16 cellular contexts compared by ENCODE assay signal in genomic region chr2:131515235-131515634, GRCh38. TPM values are rescaled to one million over a fixed set of nuclear protein-coding genes. Genes with fewer than 3 reads are reported as not detected.
DNase-seq lines count a peak whose midpoint lies in the region; ATAC-seq, FAIRE-seq and TF ChIP-seq lines count a peak whose summit lies in the region.
"Not testable (repeated sequence)": the region's sequence is repeated elsewhere in the genome, so short reads cannot be mapped to it uniquely, and the experiment has no call there.
"Had no signal": no experiment of that assay in that cellular context is flagged by ENCODE, and none has a peak within 500 bp of the region (broad histone marks: within the 10 kb centered on the region; RNA-seq: fewer than 3 reads in every experiment).

No MANE protein-coding gene starts in this region.

- H3K4me1 ChIP-seq in BLaER1 treated with 17β-estradiol and CSF1 and Interleukin-3, amounts not matched to agents 10 nM and 100 nM, result peaks cover 21 to 55% (median 36%) of the 10 kb centered on the region in 10 experiments
- H3K4me1 ChIP-seq in Panc1 (ENCODE audit: control insufficient read depth, insufficient read depth, low read length), result not testable (repeated sequence)
- peaks cover 0 to 16% of the 10 kb centered on the region in 2 experiments; a peak in 2 of 5 replicates for H3K4me1 ChIP-seq in K562 (replicated peaks in 1 of 2; ENCODE audit: control insufficient read depth in 2 of 2, insufficient read depth in 2 of 2, low read length in 2 of 2)

- CTCF ChIA-PET in Panc1 (lab: Charles Lee); K562 (lab: Yijun Ruan, JAX; ENCODE audit: low intra/inter-chr PET ratio): not testable (repeated sequence)

- peak; percentile 78 for FAIRE-seq in GM19239 (lab: Jason Lieb, UNC)
- not testable (repeated sequence) for FAIRE-seq in K562 (lab: Jason Lieb, UNC)

- peaks cover 20% of the 10 kb centered on the region for H3K4me1 Mint-ChIP-seq in memory B cell
- H3K4me1 Mint-ChIP-seq in stimulated activated naive B cell treated with anti-CD40 and anti-IgM and Interleukin-4, amounts not matched to agents 10 μg/mL and 1 μg/mL and 100 μg/mL, for 72 hours, result peaks cover 14 to 32% of the 10 kb centered on the region in 2 donors

- not testable (repeated sequence) for H3K9me3 ChIP-seq in BLaER1 treated with 17β-estradiol and CSF1 and Interleukin-3, amounts not matched to agents 10 nM and 100 nM (replicated peaks in 1 of 11); Panc1 (ENCODE audit: control insufficient read depth, insufficient read depth, low read depth, low read length); K562 (replicated peaks; ENCODE audit: control insufficient read depth, insufficient read depth, low read depth, low read length)

- intact Hi-C loops in Panc1 (cut with micrococcal nuclease; ENCODE audit: unreplicated experiment); K562 (cut with micrococcal nuclease); posterior vena cava (cut with DNase I): not testable (repeated sequence)

- not testable (repeated sequence) for H3K79me2 ChIP-seq in K562 (ENCODE audit: control insufficient read depth, insufficient read depth, low read length)

- not testable (repeated sequence) for H3K9ac ChIP-seq in BLaER1 treated with 17β-estradiol and CSF1 and Interleukin-3, amounts not matched to agents 10 nM and 100 nM; K562 (ENCODE audit: insufficient read depth in 1 of 2, low read depth in 2 of 2, low read length in 2 of 2)

- not testable (repeated sequence) for H3K27me3 ChIP-seq in BLaER1 treated with 17β-estradiol and CSF1 and Interleukin-3, amounts not matched to agents 10 nM and 100 nM; Panc1 (ENCODE audit: control insufficient read depth, insufficient read depth, low read length); K562 (ENCODE audit: control insufficient read depth in 2 of 2, insufficient read depth in 2 of 2, low read length in 2 of 2)

- TF ChIP-seq CTCF in Panc1 (IDR thresholded peaks at IDR 0.05); K562 (IDR thresholded peaks at IDR 0.05 in 2 of 3, conservative IDR thresholded peaks at IDR 0.05 in 1 of 3; ENCODE audit: insufficient read depth in 2 of 3, low read depth in 1 of 3, low read length in 3 of 3): not testable (repeated sequence)

- peaks cover 16% of the 10 kb centered on the region for H3K36me3 Mint-ChIP-seq in memory B cell
- peaks cover 38 to 39% of the 10 kb centered on the region in 2 donors for H3K36me3 Mint-ChIP-seq in stimulated activated naive B cell treated with anti-CD40 and anti-IgM and Interleukin-4, amounts not matched to agents 10 μg/mL and 1 μg/mL and 100 μg/mL, for 72 hours

- ATAC-seq in HG03432 (IDR thresholded peaks at IDR 0.05; ENCODE audit: unreplicated experiment) (peak; percentile 12), Panc1 (0 out of 2 replicates have a peak, but pooled peaks have one; percentile 10)
- not testable (repeated sequence) for ATAC-seq in K562; memory B cell (ENCODE audit: low read depth); stimulated activated naive B cell treated with anti-CD40 and anti-IgM and Interleukin-4, amounts not matched to agents 10 μg/mL and 1 μg/mL and 100 μg/mL, for 72 hours (replicated peaks)

- H3K27ac Mint-ChIP-seq in memory B cell, result peak overlapping the region; percentile 75
- H3K27ac Mint-ChIP-seq in stimulated activated naive B cell treated with anti-CD40 and anti-IgM and Interleukin-4, amounts not matched to agents 10 μg/mL and 1 μg/mL and 100 μg/mL, for 72 hours, result peak overlapping the region; percentile 79

- H3K4me3 Mint-ChIP-seq in memory B cell; stimulated activated naive B cell treated with anti-CD40 and anti-IgM and Interleukin-4, amounts not matched to agents 10 μg/mL and 1 μg/mL and 100 μg/mL, for 72 hours: not testable (repeated sequence)

- H4K20me1 ChIP-seq in BLaER1 treated with 17β-estradiol and CSF1 and Interleukin-3, amounts not matched to agents 10 nM and 100 nM, result peaks cover 0 to 70% (median 54%) of the 10 kb centered on the region in 11 experiments; a peak in 20 of 22 replicates
- not testable (repeated sequence) for H4K20me1 ChIP-seq in K562 (replicated peaks; ENCODE audit: control insufficient read depth, insufficient read depth, low read length)

- H2AFZ ChIP-seq in K562 (ENCODE audit: low read depth, low read length), result not testable (repeated sequence)

- POLR2A ChIA-PET in Panc1 (lab: Charles Lee); K562 (lab: Yijun Ruan, JAX): not testable (repeated sequence)

- TF ChIP-seq EP300 in K562 (IDR thresholded peaks at IDR 0.05; ENCODE audit: low read length), result not testable (repeated sequence)

- H3K9me3 Mint-ChIP-seq in memory B cell; stimulated activated naive B cell treated with anti-CD40 and anti-IgM and Interleukin-4, amounts not matched to agents 10 μg/mL and 1 μg/mL and 100 μg/mL, for 72 hours: not testable (repeated sequence)

- peak overlapping the region in 8 of 11 experiments; percentile 79 to 91 (median 86); a peak in 14 of 22 replicates for H3K4me2 ChIP-seq in BLaER1 treated with 17β-estradiol and CSF1 and Interleukin-3, amounts not matched to agents 10 nM and 100 nM
- H3K4me2 ChIP-seq in K562 (ENCODE audit: insufficient read depth, low read length), result not testable (repeated sequence)

- H3K9me1 ChIP-seq in K562 (ENCODE audit: control insufficient read depth, insufficient read depth, low read length), result not testable (repeated sequence)

- peak; percentile 15; the same call in 1 of the 2 replicates for TF ChIP-seq POLR2A in K562 (conservative IDR thresholded peaks at IDR 0.05)

- not testable (repeated sequence) for TF ChIP-seq RAD21 in K562 (CRISPR knock-in tag; conservative IDR thresholded peaks at IDR 0.05 in 1 of 2, IDR thresholded peaks at IDR 0.05 in 1 of 2)

- not testable (repeated sequence) for H3K27me3 Mint-ChIP-seq in memory B cell; stimulated activated naive B cell treated with anti-CD40 and anti-IgM and Interleukin-4, amounts not matched to agents 10 μg/mL and 1 μg/mL and 100 μg/mL, for 72 hours

- not testable (repeated sequence) for H3K4me3 ChIP-seq in BLaER1 treated with 17β-estradiol and CSF1 and Interleukin-3, amounts not matched to agents 10 nM and 100 nM; Panc1 (ENCODE audit: low read depth in 2 of 2, low read length in 2 of 2); K562

- DNase-seq in GM19239 (ENCODE audit: insufficient read length, low spot score); Panc1 (ENCODE audit: low read depth, low spot score); memory B cell (ENCODE audit: low spot score in 2 of 2); stimulated activated naive B cell treated with anti-CD40 and anti-IgM and Interleukin-4, amounts not matched to agents 10 μg/mL and 1 μg/mL and 100 μg/mL, for 72 hours: not testable (repeated sequence)
- peak in 1 of 4 experiments; percentile 11 for DNase-seq in K562 (ENCODE audit: extremely low read depth in 1 of 4, low spot score in 3 of 4)
- DNase-seq in posterior vena cava (ENCODE audit: low spot score), result peak; percentile 76

- WGBS in K562 (ENCODE audit: insufficient coverage, low coverage, missing lambda C conversion rate), result 94% methylated on average over 12 of the region's 14 CpGs

- 0 out of 22 replicates have a peak overlapping the region, but pooled peaks of 2 of the 11 experiments have one; percentile 21 to 22 for H3K27ac ChIP-seq in BLaER1 treated with 17β-estradiol and CSF1 and Interleukin-3, amounts not matched to agents 10 nM and 100 nM
- H3K27ac ChIP-seq in Panc1 (ENCODE audit: low read length); K562 (ENCODE audit: extremely low read depth, low read depth, low read length): not testable (repeated sequence)

- in situ Hi-C loops in Panc1 (cut with HindIII; ENCODE audit: low pct_unique_long_range_greater_than_20kb, low sequenced_read_pairs), result not testable (repeated sequence)
- in situ Hi-C loops in K562 (cut with MboI), result loop anchor here (25.0 kb wide), 1 partner anchor 1178 kb away; the partner anchor contains the start of gene IMP4

- BruUV-seq in Panc1 (replicated peaks; lab: Mats Ljungman, UMichigan); K562 (replicated peaks; lab: Mats Ljungman, UMichigan): not testable (repeated sequence)

- H3K36me3 ChIP-seq in BLaER1 treated with 17β-estradiol and CSF1 and Interleukin-3, amounts not matched to agents 10 nM and 100 nM, result peaks cover 22 to 47% (median 28%) of the 10 kb centered on the region in 11 experiments
- H3K36me3 ChIP-seq in Panc1 (ENCODE audit: control insufficient read depth, insufficient read depth, low read length), result not testable (repeated sequence)
- peaks cover 46% of the 10 kb centered on the region; the same call in 1 of the 3 replicates for H3K36me3 ChIP-seq in K562 (ENCODE audit: control insufficient read depth, insufficient read depth, low read length)

RNA-seq across cellular contexts. Expression of gene CCDC74A, which starts 12.5 kb away (rescaled TPM):
- total RNA-seq in Panc1 (2021; ENCODE audit: unreplicated experiment), result 29.9 TPM
- polyA plus RNA-seq in Panc1 (2012; ENCODE audit: insufficient read length), result 31.6 TPM
- total RNA-seq in K562 (2011; cell fraction: chromatin; rRNA removed; ENCODE audit: low replicate concordance), result 34.1 and 111 TPM in 2 replicates
- total RNA-seq in K562 (2011; cell fraction: nucleolus; rRNA removed), result 65.5 and 86.6 TPM in 2 replicates
- 51.4 and 61.8 TPM in 2 replicates for total RNA-seq in K562 (2011; cell fraction: nucleoplasm; rRNA removed)
- 19.5 and 28.0 TPM in 2 replicates for total RNA-seq in K562 (2014; rRNA removed)
- total RNA-seq in K562 (2014; rRNA removed; fragmentation: Illumina TruSeq; extraction: Trizol), result 3.7 and 4.3 TPM in 2 replicates
- 9.5 and 9.6 TPM in 2 replicates for total RNA-seq in K562 (2015; rRNA removed; fragmentation: Illumina TruSeq; extraction: Trizol)
- 12.5 and 13.1 TPM in 2 replicates for total RNA-seq in K562 (2021)
- polyA plus RNA-seq in K562 (2011; rRNA removed), result 22.1 and 29.0 TPM in 2 replicates
- polyA plus RNA-seq in K562 (2011; cell fraction: cytosol; rRNA removed), result 19.9 and 23.2 TPM in 2 replicates
- 128 and 170 TPM in 2 replicates for polyA plus RNA-seq in K562 (2011; cell fraction: nucleus; rRNA removed)
- polyA plus RNA-seq in K562 (2012), result 11.6 and 20.5 TPM in 2 replicates
- polyA plus RNA-seq in K562 (2014; fragmentation: Illumina TruSeq; extraction: Trizol), result 8.8 and 11.0 TPM in 2 replicates
- polyA plus RNA-seq in K562 (2014; fragmentation: Nextera tagmentation; extraction: Ambion mirVana), result 1 to 10 TPM; 1.1 to 1.3 TPM
- 25.1 and 38.1 TPM in 2 replicates for polyA plus RNA-seq in K562 (2014; rRNA removed)
- polyA minus RNA-seq in K562 (2011; rRNA and poly(A)+ RNA removed), result 4.6 and 4.9 TPM in 2 replicates
- polyA minus RNA-seq in K562 (2011; cell fraction: cytosol; rRNA and poly(A)+ RNA removed), result 5.3 and 10.2 TPM in 2 replicates
- 20.9 and 21.0 TPM in 2 replicates for polyA minus RNA-seq in K562 (2011; cell fraction: nucleus; rRNA and poly(A)+ RNA removed)
- total RNA-seq in posterior vena cava, result 1 to 10 TPM; 3.9 to 4.4 TPM
- polyA plus RNA-seq: CD14-positive monocyte had no signal

RNA-seq across cellular contexts. Expression of gene MZT2A, which starts 23.0 kb away (rescaled TPM):
- total RNA-seq in Panc1 (2021; ENCODE audit: unreplicated experiment) (143 TPM), K562 (2014; rRNA removed) (355 and 449 TPM in 2 replicates), K562 (2014; rRNA removed; fragmentation: Illumina TruSeq; extraction: Trizol) (14.0 and 16.2 TPM in 2 replicates), K562 (2015; rRNA removed; fragmentation: Illumina TruSeq; extraction: Trizol) (101 and 116 TPM in 2 replicates), K562 (2021) (261 and 263 TPM in 2 replicates), posterior vena cava (10 to 100 TPM; 42.8 to 44.5 TPM)
- polyA plus RNA-seq in Panc1 (2012; ENCODE audit: insufficient read length), result 282 TPM
- total RNA-seq in K562 (2011; cell fraction: chromatin; rRNA removed; ENCODE audit: low replicate concordance), result 25.8 and 78.6 TPM in 2 replicates
- 83.4 and 85.7 TPM in 2 replicates for total RNA-seq in K562 (2011; cell fraction: nucleolus; rRNA removed)
- 47.7 and 51.6 TPM in 2 replicates for total RNA-seq in K562 (2011; cell fraction: nucleoplasm; rRNA removed)
- polyA plus RNA-seq in K562 (2011; rRNA removed) (124 and 159 TPM in 2 replicates), K562 (2014; fragmentation: Illumina TruSeq; extraction: Trizol) (12.3 and 61.7 TPM in 2 replicates), K562 (2014; fragmentation: Nextera tagmentation; extraction: Ambion mirVana) (10 to 100 TPM in 1 of 2 experiments, 1 to 10 TPM in 1; 5.8 to 10.8 TPM), K562 (2014; rRNA removed) (313 and 341 TPM in 2 replicates)
- 129 and 471 TPM in 2 replicates for polyA plus RNA-seq in K562 (2011; cell fraction: cytosol; rRNA removed)
- polyA plus RNA-seq in K562 (2011; cell fraction: nucleus; rRNA removed), result 79.8 and 83.1 TPM in 2 replicates
- 211 and 226 TPM in 2 replicates for polyA plus RNA-seq in K562 (2012)
- 11.0 and 12.8 TPM in 2 replicates for polyA minus RNA-seq in K562 (2011; rRNA and poly(A)+ RNA removed)
- polyA minus RNA-seq in K562 (2011; cell fraction: cytosol; rRNA and poly(A)+ RNA removed), result 40.8 and 54.0 TPM in 2 replicates
- 29.5 and 33.0 TPM in 2 replicates for polyA minus RNA-seq in K562 (2011; cell fraction: nucleus; rRNA and poly(A)+ RNA removed)

RNA-seq across cellular contexts. Expression of gene TUBA3D, which starts 39.3 kb away (rescaled TPM):
- total RNA-seq in Panc1 (2021; ENCODE audit: unreplicated experiment), result not detected
- 0.40 TPM for polyA plus RNA-seq in Panc1 (2012; ENCODE audit: insufficient read length)
- total RNA-seq in K562 (2011; cell fraction: chromatin; rRNA removed; ENCODE audit: low replicate concordance), result not detected in 2 replicates
- not detected in 2 replicates for total RNA-seq in K562 (2011; cell fraction: nucleolus; rRNA removed)
- total RNA-seq in K562 (2011; cell fraction: nucleoplasm; rRNA removed), result not detected in 2 replicates
- not detected in 2 replicates for total RNA-seq in K562 (2014; rRNA removed)
- total RNA-seq in K562 (2014; rRNA removed; fragmentation: Illumina TruSeq; extraction: Trizol), result not detected in 2 replicates
- not detected in 2 replicates for total RNA-seq in K562 (2015; rRNA removed; fragmentation: Illumina TruSeq; extraction: Trizol)
- total RNA-seq in K562 (2021), result not detected in 2 replicates
- polyA plus RNA-seq in K562 (2011; rRNA removed), result 0.14 TPM in 1 of 2 replicates, not detected in the other
- polyA plus RNA-seq in K562 (2011; cell fraction: cytosol; rRNA removed), result 0.43 TPM in 1 of 2 replicates, not detected in the other
- 0.07 TPM in 1 of 2 replicates, not detected in the other for polyA plus RNA-seq in K562 (2011; cell fraction: nucleus; rRNA removed)
- 0.20 and 0.44 TPM in 2 replicates for polyA plus RNA-seq in K562 (2012)
- not detected in 2 replicates for polyA plus RNA-seq in K562 (2014; fragmentation: Illumina TruSeq; extraction: Trizol)
- not detected for polyA plus RNA-seq in K562 (2014; fragmentation: Nextera tagmentation; extraction: Ambion mirVana)
- polyA plus RNA-seq in K562 (2014; rRNA removed), result not detected in 2 replicates
- not detected in 2 replicates for polyA minus RNA-seq in K562 (2011; rRNA and poly(A)+ RNA removed)
- polyA minus RNA-seq in K562 (2011; cell fraction: cytosol; rRNA and poly(A)+ RNA removed), result not detected in 2 replicates
- polyA minus RNA-seq in K562 (2011; cell fraction: nucleus; rRNA and poly(A)+ RNA removed), result not detected in 2 replicates
- total RNA-seq in posterior vena cava, result not detected
- total RNA-seq: CD8-positive, alpha-beta memory T cell; HT-29; MCF 10A; PC-9; SK-MEL-5; T-cell had no signal
- polyA plus RNA-seq: AG04450, CD14-positive monocyte had no signal
